In genomic region chr16:30619207-30619606, GRCh38 we compare ENCODE assay signal across 20 cellular contexts. TPM values are rescaled to one million over a fixed set of nuclear protein-coding genes. Genes with fewer than 3 reads are reported as not detected.
DNase-seq lines count a peak whose midpoint lies in the region; TF ChIP-seq lines count a peak whose summit lies in the region.
"Had no signal": no experiment of that assay in that cellular context is flagged by ENCODE, and none has a peak within 500 bp of the region (broad histone marks: within the 10 kb centered on the region; RNA-seq: fewer than 3 reads in every experiment).

No MANE protein-coding gene starts in this region.

- DNase-seq in MCF 10A (ENCODE audit: unreplicated experiment): peak; percentile 40
- no peak for DNase-seq in mammary epithelial cell
- DNase-seq in inferior parietal cortex (ENCODE audit: extremely low spot score): peak; percentile 16
- DNase-seq in KG1 (lab: John Stamatoyannopoulos, UW): no peak
- no peak for DNase-seq in iPS-NIHi7 (ENCODE audit: extremely low spot score)
- no peak for DNase-seq in stimulated activated CD4-positive, alpha-beta T cell treated with anti-CD3 and anti-CD28 coated beads, Interleukin-1b, Interleukin-23, amount 100 ng/mL, for 48 hours
- no peak for DNase-seq in RKO (ENCODE audit: low spot score)
- DNase-seq: activated CD4-positive, alpha-beta T cell treated with anti-CD3 and anti-CD28 coated beads, Interleukin-2, amount 10 ng/mL, durations not matched to agents 7 days and 5 days; activated CD8-positive, alpha-beta memory T cell treated with anti-CD3 and anti-CD28 coated beads, Interleukin-2, amount 10 ng/mL, durations not matched to agents 7 days and 5 days; activated naive CD4-positive, alpha-beta T cell treated with anti-CD3 and anti-CD28 coated beads, Interleukin-2, amount 50 U/mL, for 16 hours; aorta; Caco-2; central memory CD4-positive, alpha-beta T cell; GF-D8; MM.1S; NCI-H774 had no signal

- BruUV-seq in MCF 10A (replicated peaks; lab: Mats Ljungman, UMichigan): no TSS peak
- BruUV-seq in mammary epithelial cell (replicated peaks; lab: Mats Ljungman, UMichigan): no TSS peak

- peaks cover 16% of the 10 kb centered on the region for H3K4me1 ChIP-seq in mammary epithelial cell (ENCODE audit: insufficient read depth, low read length)
- H3K4me1 ChIP-seq: Caco-2, gastrocnemius medialis had no signal

- H4K20me1 ChIP-seq in mammary epithelial cell (ENCODE audit: insufficient read depth, low read length): no peaks in the 10 kb centered on the region

- H3K27me3 Mint-ChIP-seq in MCF 10A (ENCODE audit: insufficient read depth, unreplicated experiment) (no peaks in the 10 kb centered on the region), brain (no peaks in the 10 kb centered on the region)
- H3K27me3 Mint-ChIP-seq: type B pancreatic cell had no signal

- H3K9me3 Mint-ChIP-seq in MCF 10A (ENCODE audit: unreplicated experiment): no peaks in the 10 kb centered on the region
- peaks cover 0 to 3% (median 0%) of the 10 kb centered on the region in 5 experiments for H3K9me3 Mint-ChIP-seq in brain
- H3K9me3 Mint-ChIP-seq: activated CD4-positive, alpha-beta T cell treated with anti-CD3 and anti-CD28 coated beads, Interleukin-2, amount 10 ng/mL, durations not matched to agents 7 days and 5 days had no signal

- H3K27ac Mint-ChIP-seq in MCF 10A (ENCODE audit: low read depth, unreplicated experiment) (no peak overlapping the region), brain (peak overlapping the region; percentile 37 to 99 (median 92))
- H3K27ac Mint-ChIP-seq: activated CD4-positive, alpha-beta T cell treated with anti-CD3 and anti-CD28 coated beads, Interleukin-2, amount 10 ng/mL, durations not matched to agents 7 days and 5 days; activated CD8-positive, alpha-beta memory T cell treated with anti-CD3 and anti-CD28 coated beads, Interleukin-2, amount 10 ng/mL, durations not matched to agents 7 days and 5 days; GM23338; type B pancreatic cell had no signal

- no peak overlapping the region for H3K27ac ChIP-seq in mammary epithelial cell (ENCODE audit: insufficient read depth, low read depth, low read length)

- no peak overlapping the region for H3K4me3 Mint-ChIP-seq in MCF 10A (ENCODE audit: unreplicated experiment)
- H3K4me3 Mint-ChIP-seq in brain: peak overlapping the region in 3 of 5 experiments; percentile 12 to 65 (median 46)
- H3K4me3 Mint-ChIP-seq: activated CD4-positive, alpha-beta T cell treated with anti-CD3 and anti-CD28 coated beads, Interleukin-2, amount 10 ng/mL, durations not matched to agents 7 days and 5 days; activated CD8-positive, alpha-beta memory T cell treated with anti-CD3 and anti-CD28 coated beads, Interleukin-2, amount 10 ng/mL, durations not matched to agents 7 days and 5 days; GM23338; type B pancreatic cell had no signal

- TF ChIP-seq CTCF in MCF 10A (IDR thresholded peaks at IDR 0.05; ENCODE audit: unreplicated experiment) (no peak), mammary epithelial cell (conservative IDR thresholded peaks at IDR 0.05 in 1 of 2, IDR thresholded peaks at IDR 0.05 in 1 of 2; ENCODE audit: extremely low read depth in 1 of 2, insufficient read depth in 1 of 2, low read depth in 1 of 2, low read length in 2 of 2) (no peak), brain (conservative IDR thresholded peaks at IDR 0.05) (no peak)

- no peaks in the 10 kb centered on the region for H3K36me3 Mint-ChIP-seq in MCF 10A (ENCODE audit: insufficient read depth, unreplicated experiment)
- H3K36me3 Mint-ChIP-seq in brain: no peaks in the 10 kb centered on the region
- H3K36me3 Mint-ChIP-seq: activated CD8-positive, alpha-beta memory T cell treated with anti-CD3 and anti-CD28 coated beads, Interleukin-2, amount 10 ng/mL, durations not matched to agents 7 days and 5 days; type B pancreatic cell had no signal

- dilution Hi-C loops in mammary epithelial cell (cut with HindIII; ENCODE audit: low sequenced_read_pairs): loop anchor here (5.0 to 10.0 kb wide), 3 partner anchors 47 to 204 kb away; partner anchors contain the start of gene ZNF688

- POLR2A ChIA-PET in MCF 10A (lab: Yijun Ruan, JAX): interaction anchor here (0.8 to 2.7 kb wide), 7 partner anchors 9 to 242 kb away, joined by 3 to 12 read pairs (median 4); partner anchors contain the start of genes ZNF689, ZNF747 and ZNF785

- in situ Hi-C loops in mammary epithelial cell (cut with MboI; ENCODE audit: low sequenced_read_pairs in 2 of 2): loop anchor here in 1 of 2 donors (25.0 kb wide), 1 partner anchor 457 kb away; no protein-coding TSS in a partner anchor

- no peak overlapping the region for H2AFZ ChIP-seq in mammary epithelial cell (ENCODE audit: low read depth, low read length)
- H2AFZ ChIP-seq: GM23338 had no signal

- intact Hi-C loops in MCF 10A (cut with micrococcal nuclease): no loop called here
- intact Hi-C loops in mammary epithelial cell (cut with micrococcal nuclease): no loop called here

- 72% methylated on average over 4 of the region's 4 CpGs for WGBS in mammary epithelial cell (ENCODE audit: low coverage, missing lambda C conversion rate)

- no peak overlapping the region for H3K4me3 ChIP-seq in mammary epithelial cell (replicated peaks in 1 of 3; ENCODE audit: insufficient read depth in 1 of 3, low read depth in 2 of 3, low read length in 3 of 3)
- H3K4me3 ChIP-seq: gastrocnemius medialis, GM23338 had no signal

- no peaks in the 10 kb centered on the region for H3K4me1 Mint-ChIP-seq in MCF 10A (ENCODE audit: insufficient read depth, unreplicated experiment)
- H3K4me1 Mint-ChIP-seq in brain: peaks cover 81% of the 10 kb centered on the region

- CTCF ChIA-PET in MCF 10A (lab: Yijun Ruan, JAX) (interaction anchor here (0.8 to 3.7 kb wide), 6 partner anchors 10 to 210 kb away, joined by 3 to 39 read pairs (median 5); partner anchors contain the start of gene DCTPP1), mammary epithelial cell (lab: Charles Lee; ENCODE audit: low non-redundant PET) (no interaction called here)

- H3K27me3 ChIP-seq in mammary epithelial cell (ENCODE audit: insufficient read depth, low read length): no peaks in the 10 kb centered on the region
- H3K27me3 ChIP-seq: gastrocnemius medialis had no signal

- no peak overlapping the region for H3K4me2 ChIP-seq in mammary epithelial cell (ENCODE audit: insufficient read depth, low read depth, low read length)
- H3K4me2 ChIP-seq: GM23338 had no signal

- peaks cover 12% of the 10 kb centered on the region for H3K9me3 ChIP-seq in mammary epithelial cell (replicated peaks; ENCODE audit: insufficient read depth, low read length)
- H3K9me3 ChIP-seq: Caco-2, gastrocnemius medialis had no signal

- H3K79me2 ChIP-seq in mammary epithelial cell (ENCODE audit: insufficient read depth, low read length): no peaks in the 10 kb centered on the region

- H3K9ac ChIP-seq in mammary epithelial cell (ENCODE audit: insufficient read depth, low read length): no peak overlapping the region

- no peaks in the 10 kb centered on the region for H3K36me3 ChIP-seq in mammary epithelial cell (ENCODE audit: insufficient read depth, low read length)
- H3K36me3 ChIP-seq: gastrocnemius medialis had no signal

RNA-seq across cellular contexts. Expression of gene ZNF689, which starts 9.0 kb away (rescaled TPM):
- total RNA-seq in MCF 10A (2022) (4.5 and 6.1 TPM in 2 replicates), mammary epithelial cell (1 to 10 TPM; 6.7 to 7.0 TPM)
- polyA plus RNA-seq in mammary epithelial cell (4.7 TPM), brain (ENCODE audit: insufficient read depth, low read depth, low replicate concordance) (10.9 TPM)
- 9.9 TPM for polyA minus RNA-seq in mammary epithelial cell

RNA-seq across cellular contexts. Expression of gene PRR14, which starts 31.6 kb away (rescaled TPM):
- total RNA-seq in MCF 10A (2022): 39.4 and 41.4 TPM in 2 replicates
- 10 to 100 TPM; 10.2 to 38.5 TPM for total RNA-seq in mammary epithelial cell
- polyA plus RNA-seq in mammary epithelial cell: 4.8 TPM
- 22.0 TPM for polyA minus RNA-seq in mammary epithelial cell
- polyA plus RNA-seq in brain (ENCODE audit: insufficient read depth, low read depth, low replicate concordance): 69.8 TPM

RNA-seq across cellular contexts. Expression of gene ZNF785, which starts 33.7 kb away (rescaled TPM):
- 12.8 and 16.3 TPM in 2 replicates for total RNA-seq in MCF 10A (2022)
- 1 to 10 TPM; 7.6 to 8.0 TPM for total RNA-seq in mammary epithelial cell
- polyA plus RNA-seq in mammary epithelial cell: 3.2 TPM
- polyA minus RNA-seq in mammary epithelial cell: 6.5 TPM
- polyA plus RNA-seq in brain (ENCODE audit: insufficient read depth, low read depth, low replicate concordance): 13.3 TPM

RNA-seq across cellular contexts. Expression of gene FBRS, which starts 39.0 kb away (rescaled TPM):
- total RNA-seq in MCF 10A (2022): 69.1 and 80.8 TPM in 2 replicates
- 10 to 100 TPM; 20.7 to 60.8 TPM for total RNA-seq in mammary epithelial cell
- 7.8 TPM for polyA plus RNA-seq in mammary epithelial cell
- 27.2 TPM for polyA minus RNA-seq in mammary epithelial cell
- 72.1 TPM for polyA plus RNA-seq in brain (ENCODE audit: insufficient read depth, low read depth, low replicate concordance)

RNA-seq across cellular contexts. Expression of gene ZNF688, which starts 47.7 kb away (rescaled TPM):
- 9.0 and 11.6 TPM in 2 replicates for total RNA-seq in MCF 10A (2022)
- 10 to 100 TPM in 1 of 2 donors, 1 to 10 TPM in 1; 6.2 to 10.6 TPM for total RNA-seq in mammary epithelial cell
- 3.4 TPM for polyA plus RNA-seq in mammary epithelial cell
- 9.4 TPM for polyA minus RNA-seq in mammary epithelial cell
- 25.1 TPM for polyA plus RNA-seq in brain (ENCODE audit: insufficient read depth, low read depth, low replicate concordance)

Comparison
In these comparisons a context has a peak if more than half of its experiments do, and no peak if none do; other contexts are left out.
1. DNase-seq: peak in MCF 10A (single experiment) and inferior parietal cortex (single experiment); none in mammary epithelial cell (single experiment), KG1 (single experiment), iPS-NIHi7 (single experiment), stimulated activated CD4-positive, alpha-beta T cell treated with anti-CD3 and anti-CD28 coated beads, Interleukin-1b, Interleukin-23, amount 100 ng/mL, for 48 hours (single experiment) and RKO (single experiment).